8 cellular contexts compared by ENCODE assay signal in genomic region chr6:30691208-30691872, GRCh38. TPM values are rescaled to one million over a fixed set of nuclear protein-coding genes. Genes with fewer than 3 reads are reported as not detected.
DNase-seq lines count a peak whose midpoint lies in the region; ATAC-seq and TF ChIP-seq lines count a peak whose summit lies in the region.

No MANE protein-coding gene starts in this region.

- TF ChIP-seq CTCF in heart right ventricle (IDR thresholded peaks at IDR 0.05) (no peak), adrenal gland (IDR thresholded peaks at IDR 0.05) (no peak), right lobe of liver (IDR thresholded peaks at IDR 0.05) (no peak), vagina (IDR thresholded peaks at IDR 0.05) (no peak)

- no peak for ATAC-seq in heart right ventricle
- peak in 1 of 4 donors; percentile 11 for ATAC-seq in right lobe of liver
- ATAC-seq in GM21447 (IDR thresholded peaks at IDR 0.05; ENCODE audit: unreplicated experiment), result no peak

- H3K27ac ChIP-seq in heart right ventricle, result peak overlapping the region in 9 of 10 donors; percentile 72 to 100 (median 98)
- peak overlapping the region in 4 of 5 donors; percentile 72 to 84 (median 80) for H3K27ac ChIP-seq in adrenal gland
- peak overlapping the region; percentile 30 to 61 (median 59) for H3K27ac ChIP-seq in right lobe of liver
- H3K27ac ChIP-seq in vagina, result peak overlapping the region; percentile 92
- no peak overlapping the region for H3K27ac ChIP-seq in caudate nucleus (ENCODE audit: low read depth, low read length)

- TF ChIP-seq POLR2A in adrenal gland (IDR thresholded peaks at IDR 0.05) (no peak), right lobe of liver (IDR thresholded peaks at IDR 0.05) (no peak), vagina (IDR thresholded peaks at IDR 0.05) (no peak)

- peaks cover 10 to 39% (median 36%) of the 10 kb centered on the region in 9 donors for H3K4me1 ChIP-seq in heart right ventricle
- peaks cover 12 to 36% of the 10 kb centered on the region in 2 donors for H3K4me1 ChIP-seq in adrenal gland (replicated peaks in 1 of 2)
- H3K4me1 ChIP-seq in right lobe of liver, result peaks cover 0 to 30% (median 11%) of the 10 kb centered on the region in 4 donors
- peaks cover 29% of the 10 kb centered on the region for H3K4me1 ChIP-seq in vagina

- H3K36me3 ChIP-seq in heart right ventricle (no peaks in the 10 kb centered on the region), adrenal gland (replicated peaks in 1 of 2) (no peaks in the 10 kb centered on the region), right lobe of liver (no peaks in the 10 kb centered on the region), vagina (no peaks in the 10 kb centered on the region)

- H3K4me3 ChIP-seq in heart right ventricle (peak overlapping the region in 9 of 10 donors; percentile 53 to 68 (median 62)), adrenal gland (peak overlapping the region in 2 of 4 donors; percentile 68 to 71), right lobe of liver (peak overlapping the region; percentile 54 to 70 (median 62)), vagina (peak overlapping the region; percentile 55 to 76)

- H3K9me3 ChIP-seq in heart right ventricle, result no peaks in the 10 kb centered on the region
- no peaks in the 10 kb centered on the region for H3K9me3 ChIP-seq in adrenal gland (replicated peaks in 1 of 3)
- no peaks in the 10 kb centered on the region for H3K9me3 ChIP-seq in right lobe of liver
- H3K9me3 ChIP-seq in vagina, result no peaks in the 10 kb centered on the region

- 16 to 20% methylated on average over 9 of the region's 9 CpGs for WGBS in heart right ventricle, 2 donors
- WGBS in adrenal gland, 4 donors, result 30 to 33% (median 31%) methylated on average over 9 of the region's 9 CpGs
- 7% methylated on average over 9 of the region's 9 CpGs for WGBS in right lobe of liver (ENCODE audit: insufficient coverage, low coverage, low lambda C conversion rate, missing lambda C conversion rate)

- DNase-seq in heart right ventricle (no peak), cardiac septum (ENCODE audit: low spot score) (no peak), adrenal gland (no peak), right lobe of liver (no peak), vagina (ENCODE audit: extremely low spot score in 2 of 2) (no peak), OCI-M1 (lab: John Stamatoyannopoulos, UW) (no peak), caudate nucleus (lab: John Stamatoyannopoulos, UW) (no peak)

- H3K27me3 ChIP-seq in heart right ventricle, result no peaks in the 10 kb centered on the region
- no peaks in the 10 kb centered on the region for H3K27me3 ChIP-seq in adrenal gland
- H3K27me3 ChIP-seq in right lobe of liver, result no peaks in the 10 kb centered on the region
- H3K27me3 ChIP-seq in vagina, result no peaks in the 10 kb centered on the region

- intact Hi-C loops in heart right ventricle (cut with DNase I) (loop anchor here in 3 of 10 donors (1.0 to 2.0 kb wide), 3 partner anchors 23 to 26 kb away; partner anchors contain the start of gene MDC1 (in 2 of the 3)), cardiac septum (cut with DNase I) (no loop called here), adrenal gland (cut with DNase I) (no loop called here), right lobe of liver (cut with DNase I) (no loop called here), vagina (cut with DNase I) (no loop called here)

RNA-seq across cellular contexts. Expression of gene NRM, which starts 0.6 kb away (rescaled TPM):
- total RNA-seq in heart right ventricle (1 to 10 TPM; 1.6 to 7.1 (median 3.1) TPM), cardiac septum (4.3 TPM), adrenal gland (10 to 100 TPM in 4 of 8 donors, 1 to 10 TPM in 4; 1.8 to 22.6 (median 10.0) TPM), right lobe of liver (1 to 10 TPM; 1.2 to 2.7 (median 1.9) TPM), vagina (6.1 TPM)
- polyA plus RNA-seq in heart right ventricle (10 to 100 TPM; 10.4 to 11.6 TPM), adrenal gland (10 to 100 TPM; 11.4 to 39.3 (median 24.9) TPM)

RNA-seq across cellular contexts. Expression of gene PPP1R18, which starts 4.9 kb away (rescaled TPM):
- total RNA-seq in heart right ventricle, result 10 to 100 TPM in 9 of 10 donors, 1 to 10 TPM in 1; 8.2 to 47.7 (median 16.4) TPM
- 10 to 100 TPM; 24.5 to 35.4 TPM for polyA plus RNA-seq in heart right ventricle
- 37.7 TPM for total RNA-seq in cardiac septum
- 10 to 100 TPM; 19.8 to 58.9 (median 41.2) TPM for total RNA-seq in adrenal gland
- polyA plus RNA-seq in adrenal gland, result 100 to 1,000 TPM in 2 of 3 donors, 10 to 100 TPM in 1; 33.1 to 120 (median 115) TPM
- 10 to 100 TPM in 4 of 6 experiments, 1 to 10 TPM in 2; 6.7 to 29.1 (median 12.9) TPM for total RNA-seq in right lobe of liver
- 42.5 TPM for total RNA-seq in vagina

RNA-seq across cellular contexts. Expression of gene DHX16, which starts 18.5 kb away (rescaled TPM):
- total RNA-seq in heart right ventricle (10 to 100 TPM; 15.9 to 22.9 (median 20.9) TPM), cardiac septum (21.6 TPM), adrenal gland (10 to 100 TPM; 16.4 to 32.1 (median 27.3) TPM), right lobe of liver (10 to 100 TPM; 12.3 to 17.8 (median 14.4) TPM), vagina (24.8 TPM)
- polyA plus RNA-seq in heart right ventricle (10 to 100 TPM; 27.1 to 28.6 TPM), adrenal gland (10 to 100 TPM; 37.7 to 75.9 (median 39.0) TPM)

RNA-seq across cellular contexts. Expression of gene MDC1, which starts 25.7 kb away (rescaled TPM):
- total RNA-seq in heart right ventricle (10 to 100 TPM; 15.3 to 21.7 (median 19.5) TPM), cardiac septum (23.1 TPM), adrenal gland (10 to 100 TPM in 5 of 8 donors, 1 to 10 TPM in 3; 2.8 to 27.6 (median 18.4) TPM), right lobe of liver (10 to 100 TPM in 4 of 6 experiments, 1 to 10 TPM in 2; 8.8 to 15.5 (median 12.1) TPM), vagina (12.3 TPM)
- polyA plus RNA-seq in heart right ventricle (10 to 100 TPM; 11.2 to 18.1 TPM), adrenal gland (10 to 100 TPM; 16.8 to 26.9 (median 21.0) TPM)

RNA-seq across cellular contexts. Expression of gene TUBB, which starts 28.8 kb away (rescaled TPM):
- total RNA-seq in heart right ventricle (100 to 1,000 TPM; 144 to 437 (median 189) TPM), cardiac septum (215 TPM), adrenal gland (100 to 1,000 TPM in 7 of 8 donors, 10 to 100 TPM in 1; 90.3 to 439 (median 214) TPM), right lobe of liver (100 to 1,000 TPM; 150 to 268 (median 241) TPM), vagina (293 TPM)
- polyA plus RNA-seq in heart right ventricle (100 to 1,000 TPM; 156 to 440 TPM), adrenal gland (100 to 1,000 TPM; 107 to 473 (median 177) TPM)
